11 cellular contexts compared by ENCODE assay signal in the genomic region with DNA sequence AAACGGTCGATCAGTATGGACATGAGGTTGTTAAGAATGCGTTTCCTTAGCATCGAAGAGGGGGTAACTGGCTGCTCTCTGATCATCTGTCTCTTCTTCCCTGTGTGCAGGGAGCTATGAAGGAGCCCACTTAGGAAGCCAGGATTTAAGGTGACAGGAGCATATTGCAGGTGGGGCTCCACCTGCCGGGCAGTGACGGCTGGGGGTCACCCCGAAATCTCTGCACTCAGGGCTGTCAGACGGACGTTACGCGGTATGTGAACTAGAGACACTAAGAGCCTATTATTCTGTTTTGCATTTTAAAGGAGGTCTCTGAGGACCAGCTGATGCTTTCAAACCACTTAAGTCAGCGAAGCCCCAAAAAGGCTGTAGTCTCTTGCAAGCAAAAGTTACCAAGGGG.
DNase-seq lines count a peak whose midpoint lies in the region; ATAC-seq, FAIRE-seq and TF ChIP-seq lines count a peak whose summit lies in the region.
"Had no signal": no experiment of that assay in that cellular context is flagged by ENCODE, and none has a peak within 500 bp of the region (broad histone marks: within the 10 kb centered on the region; RNA-seq: fewer than 3 reads in every experiment).

No MANE protein-coding gene starts in this region.

- H3K36me3 Mint-ChIP-seq in activated CD4-positive, alpha-beta T cell treated with anti-CD3 and anti-CD28 coated beads, Interleukin-2, amount 10 ng/mL, durations not matched to agents 7 days and 5 days (ENCODE audit: low read depth): peaks cover 57% of the 10 kb centered on the region
- peaks cover 49 to 69% of the 10 kb centered on the region in 2 donors for H3K36me3 Mint-ChIP-seq in stimulated activated naive B cell treated with anti-CD40 and anti-IgM and Interleukin-4, amounts not matched to agents 10 μg/mL and 1 μg/mL and 100 μg/mL, for 72 hours

- no peaks in the 10 kb centered on the region; the same call in 2 of the 3 replicates for H3K9me3 ChIP-seq in GM12878 (replicated peaks; ENCODE audit: control insufficient read depth, insufficient read depth, low read length)

- H3K4me1 ChIP-seq in GM12878 (ENCODE audit: control insufficient read depth, insufficient read depth, low read length): peaks cover 44% of the 10 kb centered on the region

- H3K4me3 Mint-ChIP-seq in activated CD4-positive, alpha-beta T cell treated with anti-CD3 and anti-CD28 coated beads, Interleukin-2, amount 10 ng/mL, durations not matched to agents 7 days and 5 days: peak overlapping the region; percentile 65
- H3K4me3 Mint-ChIP-seq in stimulated activated naive B cell treated with anti-CD40 and anti-IgM and Interleukin-4, amounts not matched to agents 10 μg/mL and 1 μg/mL and 100 μg/mL, for 72 hours: peak overlapping the region; percentile 83 to 84

- H3K4me1 Mint-ChIP-seq in activated CD4-positive, alpha-beta T cell treated with anti-CD3 and anti-CD28 coated beads, Interleukin-2, amount 10 ng/mL, durations not matched to agents 7 days and 5 days: peaks cover 74% of the 10 kb centered on the region
- peaks cover 63 to 95% of the 10 kb centered on the region in 2 donors for H3K4me1 Mint-ChIP-seq in stimulated activated naive B cell treated with anti-CD40 and anti-IgM and Interleukin-4, amounts not matched to agents 10 μg/mL and 1 μg/mL and 100 μg/mL, for 72 hours

- H2AFZ ChIP-seq in GM12878 (ENCODE audit: control insufficient read depth, low read depth, low read length): peak overlapping the region; percentile 48

- H4K20me1 ChIP-seq in GM12878 (ENCODE audit: control insufficient read depth, insufficient read depth): no peaks in the 10 kb centered on the region

- peak overlapping the region; percentile 78 for H3K27ac ChIP-seq in GM12878 (ENCODE audit: control insufficient read depth, insufficient read depth)
- H3K27ac ChIP-seq: epithelial cell of prostate had no signal

- H3K79me2 ChIP-seq in GM12878 (ENCODE audit: control insufficient read depth, insufficient read depth, low read length): peaks cover 12% of the 10 kb centered on the region

- H3K9me3 Mint-ChIP-seq in activated CD4-positive, alpha-beta T cell treated with anti-CD3 and anti-CD28 coated beads, Interleukin-2, amount 10 ng/mL, durations not matched to agents 7 days and 5 days: peaks cover 3% of the 10 kb centered on the region
- peaks cover 0 to 5% of the 10 kb centered on the region in 2 donors for H3K9me3 Mint-ChIP-seq in stimulated activated naive B cell treated with anti-CD40 and anti-IgM and Interleukin-4, amounts not matched to agents 10 μg/mL and 1 μg/mL and 100 μg/mL, for 72 hours

- TF ChIP-seq POLR2A in GM12878 (IDR thresholded peaks at IDR 0.05; ENCODE audit: low read depth, low read length): no peak; the same call in 1 of the 2 replicates

- no TSS peak for BruUV-seq in GM12878 (replicated peaks; lab: Mats Ljungman, UMichigan)

- RAD21 ChIA-PET in GM12878 (lab: Charles Lee; ENCODE audit: unreplicated experiment): interaction anchor here (0.9 to 3.5 kb wide), 6 partner anchors 46 to 85 kb away, joined by 3 to 34 read pairs (median 4); no protein-coding TSS in a partner anchor

- POLR2A ChIA-PET in activated CD4-positive, alpha-beta T cell treated with anti-CD3 and anti-CD28 coated beads, Interleukin-2, amount 10 ng/mL, durations not matched to agents 7 days and 5 days (lab: Charles Lee): no interaction called here
- POLR2A ChIA-PET in GM12878 (lab: Charles Lee): interaction anchor here (0.8 to 2.0 kb wide), 3 partner anchors 14 to 87 kb away, joined by 3 to 13 read pairs (median 3); no protein-coding TSS in a partner anchor

- whole genome bisulfite sequencing in GM12878 (ENCODE audit: insufficient coverage, insufficient replicate concordance, low lambda C conversion rate, missing lambda C conversion rate): 6% methylated on average over 12 of the region's 12 CpGs

- peak overlapping the region; percentile 88 for H3K27ac Mint-ChIP-seq in activated CD4-positive, alpha-beta T cell treated with anti-CD3 and anti-CD28 coated beads, Interleukin-2, amount 10 ng/mL, durations not matched to agents 7 days and 5 days
- peak overlapping the region; percentile 93 for H3K27ac Mint-ChIP-seq in stimulated activated naive B cell treated with anti-CD40 and anti-IgM and Interleukin-4, amounts not matched to agents 10 μg/mL and 1 μg/mL and 100 μg/mL, for 72 hours

- H3K9ac ChIP-seq in GM12878 (ENCODE audit: control insufficient read depth, insufficient read depth, low read length): peak overlapping the region; percentile 75

- intact Hi-C loops in GM12878 (cut with micrococcal nuclease; ENCODE audit: unreplicated experiment): loop anchor here (2.0 kb wide), 2 partner anchors 64 to 84 kb away; a partner anchor contains a TSS

- FAIRE-seq in GM12878 (lab: Jason Lieb, UNC) (peak; percentile 88), RCC 7860 (lab: Jason Lieb, UNC) (no peak)

- SMC1A ChIA-PET in GM12878 (lab: Charles Lee; ENCODE audit: uncharacterized antibody, unreplicated experiment): interaction anchor here (1.4 to 4.5 kb wide), 6 partner anchors 62 to 176 kb away, joined by 3 to 26 read pairs (median 14); no protein-coding TSS in a partner anchor

- TF ChIP-seq RAD21 in GM12878 (IDR thresholded peaks at IDR 0.05; ENCODE audit: insufficient read depth, low read depth, low read length): peak; percentile 12; the same call in 1 of the 2 replicates

- H3K36me3 ChIP-seq in GM12878 (ENCODE audit: control insufficient read depth in 2 of 2, insufficient read depth in 2 of 2, low read length in 1 of 2): peaks cover 2 to 10% of the 10 kb centered on the region in 2 experiments; a peak in 3 of 4 replicates

- no peak for DNase-seq in activated CD4-positive, alpha-beta T cell treated with anti-CD3 and anti-CD28 coated beads, Interleukin-2, amount 10 ng/mL, durations not matched to agents 7 days and 5 days
- no peak for DNase-seq in activated CD4-positive, alpha-beta T cell treated with anti-CD3 and anti-CD28 coated beads for 4 hours
- DNase-seq in GM12878 (ENCODE audit: low read depth, low spot score) (no peak), RCC 7860 (ENCODE audit: low spot score) (no peak), NCI-H1930 (lab: John Stamatoyannopoulos, UW) (no peak)
- no peak for DNase-seq in stimulated activated naive B cell treated with anti-CD40 and anti-IgM and Interleukin-4, amounts not matched to agents 10 μg/mL and 1 μg/mL and 100 μg/mL, for 72 hours
- DNase-seq: activated gamma-delta T cell treated with Interleukin-2 at 50 U/mL for 16 hours, NCI-H1105 treated with DMSO at 0.1 percent for 48 hours had no signal

- peak overlapping the region; percentile 60 for H3K4me3 ChIP-seq in GM12878

- peak; percentile 31 for ATAC-seq in HG03135 (IDR thresholded peaks at IDR 0.05; ENCODE audit: unreplicated experiment)
- peak; percentile 45 for ATAC-seq in GM12878
- peak; percentile 10 to 17 for ATAC-seq in stimulated activated naive B cell treated with anti-CD40 and anti-IgM and Interleukin-4, amounts not matched to agents 10 μg/mL and 1 μg/mL and 100 μg/mL, for 72 hours (replicated peaks)
- ATAC-seq in HG03039 (IDR thresholded peaks at IDR 0.05; ENCODE audit: unreplicated experiment): no peak

- CTCF ChIA-PET in activated CD4-positive, alpha-beta T cell treated with anti-CD3 and anti-CD28 coated beads, Interleukin-2, amount 10 ng/mL, durations not matched to agents 7 days and 5 days (lab: Charles Lee): interaction anchor here (1.2 kb wide), 1 partner anchor 8 kb away, joined by 4 read pairs; no protein-coding TSS in a partner anchor
- CTCF ChIA-PET in GM12878 (lab: Yijun Ruan, JAX): interaction anchor here (1.0 to 3.3 kb wide), 4 partner anchors 35 to 90 kb away, joined by 3 to 19 read pairs (median 4); no protein-coding TSS in a partner anchor

- no peaks in the 10 kb centered on the region for H3K27me3 Mint-ChIP-seq in activated CD4-positive, alpha-beta T cell treated with anti-CD3 and anti-CD28 coated beads, Interleukin-2, amount 10 ng/mL, durations not matched to agents 7 days and 5 days
- H3K27me3 Mint-ChIP-seq in stimulated activated naive B cell treated with anti-CD40 and anti-IgM and Interleukin-4, amounts not matched to agents 10 μg/mL and 1 μg/mL and 100 μg/mL, for 72 hours: no peaks in the 10 kb centered on the region

- TF ChIP-seq CTCF in GM12878 (IDR thresholded peaks at IDR 0.05 in 2 of 3, conservative IDR thresholded peaks at IDR 0.05 in 1 of 3; ENCODE audit: control insufficient read depth in 2 of 3, extremely low read depth in 1 of 3, insufficient read depth in 1 of 3, low read depth in 3 of 3, low read length in 3 of 3): peak; percentile 3 to 30 (median 16); a peak in 1 of 6 replicates

- peak overlapping the region; percentile 99 for H3K4me2 ChIP-seq in GM12878 (ENCODE audit: control insufficient read depth, insufficient read depth)

- in situ Hi-C loops in GM12878 (cut with MboI): no loop called here

- TF ChIP-seq EP300 in GM12878 (IDR thresholded peaks at IDR 0.05; ENCODE audit: borderline replicate concordance in 1 of 2, control insufficient read depth in 1 of 2, low read depth in 2 of 2, low read length in 2 of 2): no peak

- no peaks in the 10 kb centered on the region for H3K27me3 ChIP-seq in GM12878 (replicated peaks in 1 of 2; ENCODE audit: control insufficient read depth in 2 of 2, insufficient read depth in 2 of 2, low read length in 1 of 2)

TF ChIP-seq in GM12878, 131 proteins besides CTCF, POLR2A, EP300 and RAD21:
- TF ChIP-seq EZH2 (IDR thresholded peaks at IDR 0.05; ENCODE audit: borderline replicate concordance, control insufficient read depth, low read depth, low read length) (no peak), SMC3 (IDR thresholded peaks at IDR 0.05; ENCODE audit: borderline replicate concordance, low read length) (0 out of 2 replicates have a peak, but pooled peaks have one; percentile 17), TCF12 (IDR thresholded peaks at IDR 0.05; ENCODE audit: low read depth, low read length) (no peak)
- TF ChIP-seq, protein P1, sequence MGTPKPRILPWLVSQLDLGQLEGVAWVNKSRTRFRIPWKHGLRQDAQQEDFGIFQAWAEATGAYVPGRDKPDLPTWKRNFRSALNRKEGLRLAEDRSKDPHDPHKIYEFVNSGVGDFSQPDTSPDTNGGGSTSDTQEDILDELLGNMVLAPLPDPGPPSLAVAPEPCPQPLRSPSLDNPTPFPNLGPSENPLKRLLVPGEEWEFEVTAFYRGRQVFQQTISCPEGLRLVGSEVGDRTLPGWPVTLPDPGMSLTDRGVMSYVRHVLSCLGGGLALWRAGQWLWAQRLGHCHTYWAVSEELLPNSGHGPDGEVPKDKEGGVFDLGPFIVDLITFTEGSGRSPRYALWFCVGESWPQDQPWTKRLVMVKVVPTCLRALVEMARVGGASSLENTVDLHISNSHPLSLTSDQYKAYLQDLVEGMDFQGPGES (IDR thresholded peaks at IDR 0.05): no peak
- TF ChIP-seq, protein P2, sequence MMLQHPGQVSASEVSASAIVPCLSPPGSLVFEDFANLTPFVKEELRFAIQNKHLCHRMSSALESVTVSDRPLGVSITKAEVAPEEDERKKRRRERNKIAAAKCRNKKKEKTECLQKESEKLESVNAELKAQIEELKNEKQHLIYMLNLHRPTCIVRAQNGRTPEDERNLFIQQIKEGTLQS (IDR thresholded peaks at IDR 0.05; ENCODE audit: borderline replicate concordance, extremely low read depth, low read depth, low read length): no peak
